ENCODE assay signal across 9 cellular contexts in genomic region chr15:68580026-68580882, GRCh38. TPM values are rescaled to one million over a fixed set of nuclear protein-coding genes. Genes with fewer than 3 reads are reported as not detected.
DNase-seq lines count a peak whose midpoint lies in the region; ATAC-seq, FAIRE-seq and TF ChIP-seq lines count a peak whose summit lies in the region.
"Had no signal": no experiment of that assay in that cellular context is flagged by ENCODE, and none has a peak within 500 bp of the region (broad histone marks: within the 10 kb centered on the region; RNA-seq: fewer than 3 reads in every experiment).

No MANE protein-coding gene starts in this region.

- H3K9me2 ChIP-seq in Karpas-422 (replicated peaks; ENCODE audit: insufficient read depth, low read length), result no peaks in the 10 kb centered on the region

- H3K4me2 ChIP-seq in A549 (peak overlapping the region; percentile 92; the same call in 2 of the 3 replicates), Karpas-422 (ENCODE audit: low read depth, low read length, poor library complexity, severe bottlenecking) (peak overlapping the region; percentile 68)

- H3K4me3 Mint-ChIP-seq in nephron progenitor cell, result peak overlapping the region; percentile 63

- POLR2A ChIA-PET in A549 (lab: Yijun Ruan, JAX), result no interaction called here
- POLR2A ChIA-PET in A673 (lab: Charles Lee; ENCODE audit: low non-redundant PET), result no interaction called here

- H3K9me3 ChIP-seq in A549 (no peaks in the 10 kb centered on the region), Karpas-422 (ENCODE audit: low read length) (no peaks in the 10 kb centered on the region), esophagus squamous epithelium (no peaks in the 10 kb centered on the region), A673 (ENCODE audit: low read depth, low read length, poor library complexity, severe bottlenecking) (no peaks in the 10 kb centered on the region)

- H3K4me3 ChIP-seq in A549, result no peak overlapping the region
- H3K4me3 ChIP-seq in Karpas-422 (ENCODE audit: low read length), result peak overlapping the region; percentile 47; the same call in 1 of the 2 replicates
- H3K4me3 ChIP-seq in esophagus squamous epithelium, result peak overlapping the region in 1 of 4 donors; percentile 54
- no peak overlapping the region for H3K4me3 ChIP-seq in A673 (ENCODE audit: low read depth, low read length, poor library complexity, severe bottlenecking)

- no peaks in the 10 kb centered on the region for H3K27me3 ChIP-seq in Karpas-422 (ENCODE audit: low read length)
- H3K27me3 ChIP-seq in esophagus squamous epithelium, result peaks cover 0 to 60% (median 3%) of the 10 kb centered on the region in 4 donors
- no peaks in the 10 kb centered on the region for H3K27me3 ChIP-seq in A673 (replicated peaks; ENCODE audit: insufficient read depth, low read depth, low read length, poor library complexity)

- H3K4me1 Mint-ChIP-seq in nephron progenitor cell, result peaks cover 33% of the 10 kb centered on the region

- no peaks in the 10 kb centered on the region for H3K36me3 ChIP-seq in Karpas-422 (ENCODE audit: insufficient read depth, low read length)
- H3K36me3 ChIP-seq in esophagus squamous epithelium, result no peaks in the 10 kb centered on the region
- H3K36me3 ChIP-seq in A673 (ENCODE audit: insufficient read depth, low read length, poor library complexity, severe bottlenecking), result no peaks in the 10 kb centered on the region

- 93% methylated on average over 11 of the region's 11 CpGs for WGBS in A549 (ENCODE audit: missing lambda C conversion rate)
- 62 to 70% methylated on average over 6 of the region's 11 CpGs for WGBS in esophagus squamous epithelium, 2 donors

- H3K4me1 ChIP-seq in A549 (peaks cover 4% of the 10 kb centered on the region; the same call in 1 of the 3 replicates), Karpas-422 (ENCODE audit: low read length) (peaks cover 77% of the 10 kb centered on the region), esophagus squamous epithelium (peaks cover 16 to 36% (median 18%) of the 10 kb centered on the region in 3 donors), A673 (ENCODE audit: insufficient read depth, low read length, poor library complexity, severe bottlenecking) (peaks cover 15% of the 10 kb centered on the region)

- DNase-seq in A549 (ENCODE audit: low read depth in 1 of 2, low spot score in 1 of 2), result no peak
- peak; percentile 87 for DNase-seq in Karpas-422
- DNase-seq in esophagus squamous epithelium (lab: John Stamatoyannopoulos, UW), result no peak
- DNase-seq in nephron progenitor cell, result no peak
- DNase-seq in A673 (ENCODE audit: low spot score), result no peak
- no peak for DNase-seq in RCC 7860 (ENCODE audit: low spot score)
- no peak for DNase-seq in A172 (ENCODE audit: low spot score)
- DNase-seq in hepatic stellate cell (ENCODE audit: low spot score), result no peak
- DNase-seq: stimulated activated naive CD8-positive, alpha-beta T cell treated with anti-CD3 and anti-CD28 coated beads, Interleukin-15, amount 100 ng/mL, for 72 hours had no signal

- peak overlapping the region; percentile 61 for H3K9ac ChIP-seq in Karpas-422 (ENCODE audit: low read length)

- intact Hi-C loops in esophagus squamous epithelium (cut with DNase I), result no loop called here
- intact Hi-C loops in A673 (cut with micrococcal nuclease; ENCODE audit: unreplicated experiment), result no loop called here

- ATAC-seq in A549, result no peak

- H3K27ac ChIP-seq in A549 (no peak overlapping the region; a peak in 1 of 6 replicates), Karpas-422 (ENCODE audit: low read length) (peak overlapping the region; percentile 89), esophagus squamous epithelium (peak overlapping the region in 3 of 4 donors; percentile 28 to 83 (median 74)), A673 (ENCODE audit: low read depth, low read length, poor library complexity, severe bottlenecking) (no peak overlapping the region)

- H3K79me2 ChIP-seq in Karpas-422 (ENCODE audit: low read length), result no peaks in the 10 kb centered on the region

- TF ChIP-seq RAD21 in A549 (conservative IDR thresholded peaks at IDR 0.05 in 1 of 2, IDR thresholded peaks at IDR 0.05 in 1 of 2), result no peak

- CTCF ChIA-PET in A549 (lab: Yijun Ruan, JAX) (interaction anchor here (0.7 to 4.4 kb wide), 16 partner anchors 12 to 345 kb away, joined by 3 to 33 read pairs (median 3); no protein-coding TSS in a partner anchor), A673 (lab: Charles Lee) (interaction anchor here (0.5 to 1.4 kb wide), 3 partner anchors 20 to 300 kb away, joined by 3 to 7 read pairs (median 3); no protein-coding TSS in a partner anchor)

- TF ChIP-seq CTCF in A549 (IDR thresholded peaks at IDR 0.05), result no peak
- no peak for TF ChIP-seq CTCF in esophagus squamous epithelium (IDR thresholded peaks at IDR 0.05)
- no peak for TF ChIP-seq CTCF in nephron progenitor cell (IDR thresholded peaks at IDR 0.05)
- no peak for TF ChIP-seq CTCF in A673 (conservative IDR thresholded peaks at IDR 0.05; ENCODE audit: low read depth, low read length)

- H3K9me3 Mint-ChIP-seq in nephron progenitor cell, result no peaks in the 10 kb centered on the region
- H3K9me3 Mint-ChIP-seq: stimulated activated naive CD8-positive, alpha-beta T cell treated with anti-CD3 and anti-CD28 coated beads, Interleukin-15, amount 100 ng/mL, for 72 hours had no signal

- TF ChIP-seq EP300 in A549 (IDR thresholded peaks at IDR 0.05), result no peak

- no peaks in the 10 kb centered on the region for H3K36me3 Mint-ChIP-seq in nephron progenitor cell (ENCODE audit: low read depth)

- no TSS peak for BruUV-seq in A673 (replicated peaks; lab: Mats Ljungman, UMichigan)

- H3K27ac Mint-ChIP-seq in nephron progenitor cell, result no peak overlapping the region

- FAIRE-seq in A549 (lab: Jason Lieb, UNC), result no peak
- no peak for FAIRE-seq in RCC 7860 (lab: Jason Lieb, UNC)

- no peaks in the 10 kb centered on the region; the same call in 1 of the 2 replicates for H4K20me1 ChIP-seq in Karpas-422 (ENCODE audit: insufficient read depth, low read depth, low read length)

- TF ChIP-seq POLR2A in A549 (IDR thresholded peaks at IDR 0.05; ENCODE audit: low read length), result no peak
- TF ChIP-seq POLR2A in esophagus squamous epithelium (IDR thresholded peaks at IDR 0.05), result no peak

- H3K27me3 Mint-ChIP-seq in nephron progenitor cell (ENCODE audit: low read depth, poor library complexity), result peaks cover 42% of the 10 kb centered on the region

- no peak overlapping the region for H2AFZ ChIP-seq in Karpas-422 (ENCODE audit: low read length)

TF ChIP-seq in A549, 52 proteins besides CTCF, POLR2A, EP300 and RAD21:
- TF ChIP-seq MAFK (IDR thresholded peaks at IDR 0.05; ENCODE audit: partially characterized antibody) (no peak), RFX5 (IDR thresholded peaks at IDR 0.05) (no peak), JUNB (IDR thresholded peaks at IDR 0.05) (no peak)
TF ChIP-seq in A549: peak in this region for 0.

RNA-seq across cellular contexts. Expression of gene CORO2B, which starts 1.5 kb away (rescaled TPM):
- 2.0 and 2.4 TPM in 2 replicates for polyA plus RNA-seq in A549 (2011; rRNA removed)
- polyA plus RNA-seq in A549 (2012; cell fraction: cytosol; rRNA removed), result 1.3 and 1.7 TPM in 2 replicates
- 1.5 and 1.8 TPM in 2 replicates for polyA plus RNA-seq in A549 (2012; cell fraction: nucleus; rRNA removed)
- polyA plus RNA-seq in A549 (2017; fragmentation: RNase III; extraction: RNeasy Plus Mini Kit Qiagen cat#74134 plus additional on column Dnase treatment), result 1.8 to 2.4 TPM (median 2.3 TPM) in 3 replicates
- 1.9 and 2.6 TPM in 2 replicates for polyA minus RNA-seq in A549 (2011; rRNA and poly(A)+ RNA removed)
- 0.26 and 0.69 TPM in 2 replicates for total RNA-seq in Karpas-422 (2014; rRNA removed; shearing (Covaris generic); ENCODE audit: low replicate concordance)
- 1 to 10 TPM in 1 of 4 donors, under 1 TPM in 2, not detected in 1; 0.19 to 2.3 (median 0.22) TPM for total RNA-seq in esophagus squamous epithelium
- 3.8 and 4.4 TPM in 2 replicates for total RNA-seq in A673 (2021)
- 0.43 and 1.2 TPM in 2 replicates for total RNA-seq in A172 (2014; rRNA removed; shearing (Covaris generic))

Comparison
In these comparisons a context has a peak if more than half of its experiments do, and no peak if none do; other contexts are left out.
1. H3K27ac ChIP-seq: peak in Karpas-422 (single experiment) and esophagus squamous epithelium (3 of 4); none in A549 (0 of 2) and A673 (single experiment).